21 cellular contexts compared by ENCODE assay signal in genomic region chr4:185781555-185782215, GRCh38. TPM values are rescaled to one million over a fixed set of nuclear protein-coding genes. Genes with fewer than 3 reads are reported as not detected.
DNase-seq lines count a peak whose midpoint lies in the region; ATAC-seq, FAIRE-seq and TF ChIP-seq lines count a peak whose summit lies in the region.
"Had no signal": no experiment of that assay in that cellular context is flagged by ENCODE, and none has a peak within 500 bp of the region (broad histone marks: within the 10 kb centered on the region; RNA-seq: fewer than 3 reads in every experiment).

No MANE protein-coding gene starts in this region.

- H3K9ac ChIP-seq in astrocyte (ENCODE audit: low read length): no peak overlapping the region
- no peak overlapping the region for H3K9ac ChIP-seq in HepG2 (ENCODE audit: insufficient read depth, low read depth, low read length)
- H3K9ac ChIP-seq: KMS-11 had no signal

- no peak overlapping the region for H2AFZ ChIP-seq in GM23338
- no peak overlapping the region for H2AFZ ChIP-seq in astrocyte (ENCODE audit: low read depth, low read length)
- no peak overlapping the region for H2AFZ ChIP-seq in HepG2 (ENCODE audit: low read length)

- H3K27me3 ChIP-seq in GM23338 (ENCODE audit: insufficient read depth) (no peaks in the 10 kb centered on the region), astrocyte (ENCODE audit: insufficient read depth, low read length) (no peaks in the 10 kb centered on the region), HepG2 (ENCODE audit: control insufficient read depth in 1 of 2, insufficient read depth in 2 of 2, low read length in 2 of 2) (no peaks in the 10 kb centered on the region)
- H3K27me3 ChIP-seq: BE2C, SJCRH30 had no signal

- no peak for TF ChIP-seq POLR2A in HepG2 (IDR thresholded peaks at IDR 0.05; ENCODE audit: insufficient read depth in 1 of 2, low read depth in 2 of 2, low read length in 2 of 2)

- H3K9me3 Mint-ChIP-seq in GM23338: no peaks in the 10 kb centered on the region
- no peaks in the 10 kb centered on the region for H3K9me3 Mint-ChIP-seq in astrocyte (ENCODE audit: unreplicated experiment)
- H3K9me3 Mint-ChIP-seq in immature natural killer cell: peaks cover 0 to 5% (median 0%) of the 10 kb centered on the region in 6 donors

- 89% methylated on average over 14 of the region's 15 CpGs for WGBS in HepG2 (ENCODE audit: low lambda C conversion rate)

- intact Hi-C loops in HepG2 (cut with micrococcal nuclease; ENCODE audit: unreplicated experiment): no loop called here

- no peak for DNase-seq in GM23338 (ENCODE audit: low spot score)
- no peak for DNase-seq in astrocyte (ENCODE audit: low read depth)
- DNase-seq in HepG2 (ENCODE audit: low spot score): no peak
- DNase-seq in renal cortical epithelial cell (ENCODE audit: low read depth): peak; percentile 54
- no peak for DNase-seq in immature natural killer cell
- DNase-seq: BE2C, GF-D8, H7, NCI-H1105, NCI-H2081, NCI-H2171 treated with DMSO at 0.1 percent for 48 hours, NCI-H524 treated with DMSO at 0.1 percent for 48 hours, NCI-H82, SJCRH30 had no signal

- H3K4me3 ChIP-seq in GM23338: no peak overlapping the region
- no peak overlapping the region for H3K4me3 ChIP-seq in astrocyte (ENCODE audit: insufficient read depth, low read depth, low read length)
- H3K4me3 ChIP-seq in HepG2 (replicated peaks in 1 of 3; ENCODE audit: insufficient read depth in 1 of 3, low read depth in 2 of 3, low read length in 3 of 3): no peak overlapping the region
- H3K4me3 ChIP-seq: SJCRH30 had no signal

- H3K9me3 ChIP-seq in astrocyte (ENCODE audit: insufficient read depth, low read depth, low read length): no peaks in the 10 kb centered on the region
- H3K9me3 ChIP-seq in HepG2 (ENCODE audit: low read length): no peaks in the 10 kb centered on the region
- H3K9me3 ChIP-seq: BE2C, SJCRH30 had no signal

- TF ChIP-seq CTCF in GM23338 (conservative IDR thresholded peaks at IDR 0.05; ENCODE audit: low read depth in 2 of 2) (no peak), astrocyte (IDR thresholded peaks at IDR 0.05; ENCODE audit: insufficient read depth, low read depth, low read length) (no peak), HepG2 (CRISPR knock-in tag; IDR thresholded peaks at IDR 0.05) (no peak)

- no peaks in the 10 kb centered on the region for H3F3A ChIP-seq in GM23338 (replicated peaks; ENCODE audit: low read depth)

- no peaks in the 10 kb centered on the region for H4K20me1 ChIP-seq in GM23338 (replicated peaks; ENCODE audit: insufficient read depth)
- H4K20me1 ChIP-seq in astrocyte (ENCODE audit: insufficient read depth, low read length): no peaks in the 10 kb centered on the region
- no peaks in the 10 kb centered on the region for H4K20me1 ChIP-seq in HepG2 (ENCODE audit: insufficient read depth, low read length)

- H3K4me1 Mint-ChIP-seq in GM23338 (peaks cover 20% of the 10 kb centered on the region), astrocyte (ENCODE audit: low read depth, unreplicated experiment) (peaks cover 33% of the 10 kb centered on the region), immature natural killer cell (no peaks in the 10 kb centered on the region)

- H3K36me3 Mint-ChIP-seq in GM23338 (ENCODE audit: low read depth) (no peaks in the 10 kb centered on the region), astrocyte (ENCODE audit: low read depth, unreplicated experiment) (no peaks in the 10 kb centered on the region), immature natural killer cell (no peaks in the 10 kb centered on the region)

- H3K4me3 Mint-ChIP-seq in GM23338 (no peak overlapping the region; the same call in 2 of the 3 replicates), astrocyte (ENCODE audit: unreplicated experiment) (no peak overlapping the region), immature natural killer cell (no peak overlapping the region)

- no peak for ATAC-seq in GM23338
- no peak for ATAC-seq in HepG2
- ATAC-seq in HG03469 (IDR thresholded peaks at IDR 0.05; ENCODE audit: unreplicated experiment): no peak
- ATAC-seq in HG03460 (IDR thresholded peaks at IDR 0.05; ENCODE audit: unreplicated experiment): no peak
- ATAC-seq: Panc1 had no signal

- no peak overlapping the region for H3K27ac ChIP-seq in GM23338 (ENCODE audit: low read depth)
- no peak overlapping the region for H3K27ac ChIP-seq in astrocyte (ENCODE audit: low read depth, low read length)
- no peak overlapping the region for H3K27ac ChIP-seq in HepG2 (ENCODE audit: extremely low read length, insufficient read depth, low read length)
- H3K27ac ChIP-seq: KMS-11, SJCRH30 had no signal

- no peaks in the 10 kb centered on the region for H3K79me2 ChIP-seq in GM23338 (replicated peaks; ENCODE audit: insufficient read depth)
- no peaks in the 10 kb centered on the region for H3K79me2 ChIP-seq in astrocyte (ENCODE audit: insufficient read depth, low read length)
- H3K79me2 ChIP-seq in HepG2 (ENCODE audit: insufficient read depth, low read length): peaks cover 4% of the 10 kb centered on the region

- in situ Hi-C loops in HepG2 (cut with HindIII; ENCODE audit: extremely low pct_ligation_motif_present, low pct_unique_long_range_greater_than_20kb): no loop called here

- no peak overlapping the region for H3K4me2 ChIP-seq in GM23338
- H3K4me2 ChIP-seq in astrocyte (ENCODE audit: low read length): no peak overlapping the region
- no peak overlapping the region for H3K4me2 ChIP-seq in HepG2 (ENCODE audit: low read depth, low read length)
- H3K4me2 ChIP-seq: KMS-11 had no signal

- H3K36me3 ChIP-seq in GM23338 (ENCODE audit: insufficient read depth) (no peaks in the 10 kb centered on the region), astrocyte (ENCODE audit: insufficient read depth, low read length) (no peaks in the 10 kb centered on the region), HepG2 (replicated peaks in 1 of 2; ENCODE audit: control insufficient read depth in 1 of 2, insufficient read depth in 2 of 2, low read length in 2 of 2) (peaks cover 3 to 13% of the 10 kb centered on the region in 2 experiments; a peak in 2 of 5 replicates)
- H3K36me3 ChIP-seq: BE2C, SJCRH30 had no signal

- CTCF ChIA-PET in HepG2 (lab: Yijun Ruan, JAX; ENCODE audit: low intra/inter-chr PET ratio, low total read pairs): no interaction called here

- 0 out of 2 replicates have a peak, but pooled peaks cover 3% of the 10 kb centered on the region for H3K9me2 ChIP-seq in GM23338 (ENCODE audit: insufficient read depth)

- no peak for FAIRE-seq in astrocyte (lab: Jason Lieb, UNC)
- FAIRE-seq in HepG2 (lab: Jason Lieb, UNC): no peak
- FAIRE-seq: HTR-8/SVneo had no signal

- H3K27me3 Mint-ChIP-seq in GM23338 (ENCODE audit: insufficient read depth, low read depth, poor library complexity): peaks cover 1% of the 10 kb centered on the region
- H3K27me3 Mint-ChIP-seq in astrocyte (ENCODE audit: low read depth, unreplicated experiment): no peaks in the 10 kb centered on the region
- peaks cover 0 to 6% (median 0%) of the 10 kb centered on the region in 3 donors for H3K27me3 Mint-ChIP-seq in immature natural killer cell (ENCODE audit: low read depth in 3 of 3)

- POLR2A ChIA-PET in HepG2 (lab: Yijun Ruan, JAX): no interaction called here

- TF ChIP-seq RAD21 in HepG2 (CRISPR knock-in tag; IDR thresholded peaks at IDR 0.05): no peak

- H3K27ac Mint-ChIP-seq in GM23338 (peak overlapping the region; percentile 47; the same call in 1 of the 2 replicates), astrocyte (ENCODE audit: unreplicated experiment) (peak overlapping the region; percentile 66), immature natural killer cell (no peak overlapping the region)

- H3K4me1 ChIP-seq in GM23338 (ENCODE audit: insufficient read depth): peaks cover 8% of the 10 kb centered on the region; the same call in 1 of the 2 replicates
- peaks cover 7% of the 10 kb centered on the region for H3K4me1 ChIP-seq in astrocyte (ENCODE audit: insufficient read depth, low read length)
- H3K4me1 ChIP-seq in HepG2 (ENCODE audit: insufficient read depth, low read length): peaks cover 54% of the 10 kb centered on the region
- H3K4me1 ChIP-seq: SJCRH30 had no signal

- no TSS peak for BruUV-seq in HepG2 (replicated peaks; lab: Mats Ljungman, UMichigan)

- TF ChIP-seq EP300 in HepG2 (IDR thresholded peaks at IDR 0.05; ENCODE audit: low read depth in 2 of 2, low read length in 2 of 2) (no peak), HepG2 (CRISPR knock-in tag; IDR thresholded peaks at IDR 0.05; ENCODE audit: borderline replicate concordance) (no peak)

RNA-seq across cellular contexts. Expression of gene SORBS2, which starts 30.3 kb away (rescaled TPM):
- total RNA-seq in GM23338 (2014; rRNA removed; shearing (Covaris generic)): 17.8 and 24.6 TPM in 2 replicates
- polyA plus RNA-seq in GM23338 (2016; fragmentation: Nextera tagmentation; extraction: Ambion mirVana) (23.2 and 27.6 TPM in 2 replicates), HepG2 (2011; rRNA removed) (55.9 and 80.5 TPM in 2 replicates), immature natural killer cell (1 to 10 TPM in 2 of 3 donors, not detected in 1; 2.6 to 5.8 TPM)
- total RNA-seq in astrocyte (96.1 and 97.4 TPM in 2 replicates), HepG2 (2016; rRNA removed; fragmentation: Illumina TruSeq; extraction: Trizol) (25.0 and 29.0 TPM in 2 replicates), renal cortical epithelial cell (9.7 and 45.1 TPM in 2 replicates)
- 7.2 and 7.3 TPM in 2 replicates for total RNA-seq in HepG2 (2016; cell fraction: cytosol; rRNA removed; fragmentation: Illumina TruSeq; extraction: Trizol; ENCODE audit: low read depth)
- 26.0 and 26.2 TPM in 2 replicates for total RNA-seq in HepG2 (2016; cell fraction: insoluble cytoplasmic fraction; rRNA removed; fragmentation: Illumina TruSeq; extraction: Trizol)
- total RNA-seq in HepG2 (2016; cell fraction: membrane; rRNA removed; fragmentation: Illumina TruSeq; extraction: Trizol): 12.8 and 16.4 TPM in 2 replicates
- total RNA-seq in HepG2 (2016; cell fraction: nucleus; rRNA removed; fragmentation: Illumina TruSeq; extraction: Trizol): 62.8 and 62.9 TPM in 2 replicates
- 38.4 and 48.7 TPM in 2 replicates for polyA plus RNA-seq in HepG2 (2011; cell fraction: cytosol; rRNA removed)
- polyA plus RNA-seq in HepG2 (2011; cell fraction: nucleus; rRNA removed): 61.7 and 83.9 TPM in 2 replicates
- polyA plus RNA-seq in HepG2 (2012): 34.7 and 45.4 TPM in 2 replicates
- polyA plus RNA-seq in HepG2 (2016; cell fraction: cytosol; fragmentation: Illumina TruSeq; extraction: Trizol; ENCODE audit: low read depth): 1.7 and 2.6 TPM in 2 replicates
- polyA plus RNA-seq in HepG2 (2016; cell fraction: insoluble cytoplasmic fraction; fragmentation: Illumina TruSeq; extraction: Trizol; ENCODE audit: low read depth): 29.6 and 32.7 TPM in 2 replicates
- polyA plus RNA-seq in HepG2 (2016; cell fraction: membrane; fragmentation: Illumina TruSeq; extraction: Trizol; ENCODE audit: low read depth): 9.9 and 11.6 TPM in 2 replicates
- polyA plus RNA-seq in HepG2 (2016; cell fraction: nucleus; fragmentation: Illumina TruSeq; extraction: Trizol; ENCODE audit: insufficient read depth, low read depth): 27.2 and 29.5 TPM in 2 replicates
- polyA minus RNA-seq in HepG2 (2011; rRNA and poly(A)+ RNA removed; ENCODE audit: low replicate concordance): 11.3 and 137 TPM in 2 replicates
- polyA minus RNA-seq in HepG2 (2011; cell fraction: cytosol; rRNA and poly(A)+ RNA removed): 39.1 and 42.7 TPM in 2 replicates
- polyA minus RNA-seq in HepG2 (2011; cell fraction: nucleus; rRNA and poly(A)+ RNA removed): 166 and 180 TPM in 2 replicates
- total RNA-seq: A673, SJCRH30 had no signal
- polyA plus RNA-seq: IMR-90 had no signal

Comparison
In these comparisons a context has a peak if more than half of its experiments do, and no peak if none do; other contexts are left out.
1. H3K27ac Mint-ChIP-seq: peak in GM23338 (single experiment) and astrocyte (single experiment); none in immature natural killer cell (0 of 6).